25 cellular contexts compared by ENCODE assay signal in the genomic region with DNA sequence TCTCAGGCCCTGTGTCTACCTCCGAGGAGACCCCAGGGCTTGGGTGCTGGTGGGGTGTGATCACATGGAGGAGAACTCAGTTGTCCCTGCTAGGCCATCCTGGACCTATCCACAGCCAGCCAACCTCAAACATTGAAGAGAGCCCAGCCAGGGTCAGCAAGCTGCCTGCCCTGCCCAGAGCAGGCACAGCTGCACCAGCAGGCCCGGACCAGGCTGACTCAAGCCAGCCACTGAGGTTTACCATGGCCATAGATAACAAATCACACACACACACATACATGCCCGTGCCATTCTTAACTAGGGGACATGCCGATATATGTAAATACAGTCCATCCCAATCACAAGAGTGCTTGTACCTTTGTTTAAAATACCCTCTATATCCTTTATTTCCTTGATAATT.
"Had no signal": no experiment of that assay in that cellular context is flagged by ENCODE, and none has a peak within 500 bp of the region (broad histone marks: within the 10 kb centered on the region; RNA-seq: fewer than 3 reads in every experiment).

No MANE protein-coding gene starts in this region.

- H3K4me3 ChIP-seq: gastrocnemius medialis, mucosa of descending colon, pancreas, right atrium auricular region, sigmoid colon, thoracic aorta, tibial nerve, upper lobe of right lung, uterus had no signal

- H3K27me3 ChIP-seq: gastrocnemius medialis, pancreas, right atrium auricular region, tibial nerve, upper lobe of right lung, uterus had no signal

- H3K27ac ChIP-seq: epithelial cell of prostate, pancreas, right atrium auricular region, sigmoid colon, thoracic aorta, tibial nerve, upper lobe of right lung, uterus had no signal

- H3K36me3 Mint-ChIP-seq: mesothelial cell of epicardium; naive thymus-derived CD8-positive, alpha-beta T cell; stimulated activated naive B cell treated with anti-CD40 and anti-IgM and Interleukin-4, amounts not matched to agents 10 μg/mL and 1 μg/mL and 100 μg/mL, for 72 hours had no signal

- DNase-seq: cortex of kidney; effector CD4-positive, alpha-beta T cell; foreskin fibroblast; gastrocnemius medialis; head of caudate nucleus; kidney; mesenchymal stem cell; mucosa of descending colon; naive thymus-derived CD8-positive, alpha-beta T cell; pancreas; sigmoid colon; small intestine; stimulated activated CD4-positive, alpha-beta T cell treated with anti-CD3 and anti-CD28 coated beads, Interleukin-15, amount 100 ng/mL, for 24 hours; stimulated activated CD4-positive, alpha-beta T cell treated with anti-CD3 and anti-CD28 coated beads, Interleukin-2, amount 100 ng/mL, for 48 hours; stimulated activated naive B cell treated with anti-CD40 and anti-IgM and Interleukin-4, amounts not matched to agents 10 μg/mL and 1 μg/mL and 100 μg/mL, for 72 hours; upper lobe of right lung; uterus had no signal

- H3K4me3 Mint-ChIP-seq: mesothelial cell of epicardium; naive thymus-derived CD8-positive, alpha-beta T cell; stimulated activated naive B cell treated with anti-CD40 and anti-IgM and Interleukin-4, amounts not matched to agents 10 μg/mL and 1 μg/mL and 100 μg/mL, for 72 hours; stimulated activated naive CD8-positive, alpha-beta T cell treated with anti-CD3 and anti-CD28 coated beads, Interleukin-15, Interleukin-2, amounts not matched to agents 100 ng/mL and 50 ng/mL, for 24 hours had no signal

- H3K9me3 Mint-ChIP-seq: mesothelial cell of epicardium; naive thymus-derived CD8-positive, alpha-beta T cell; stimulated activated naive B cell treated with anti-CD40 and anti-IgM and Interleukin-4, amounts not matched to agents 10 μg/mL and 1 μg/mL and 100 μg/mL, for 72 hours; stimulated activated naive CD8-positive, alpha-beta T cell treated with anti-CD3 and anti-CD28 coated beads, Interleukin-15, Interleukin-2, amounts not matched to agents 100 ng/mL and 50 ng/mL, for 24 hours had no signal

- H3K36me3 ChIP-seq: gastrocnemius medialis, pancreas, right atrium auricular region, sigmoid colon, thoracic aorta, tibial nerve, upper lobe of right lung, uterus had no signal

- ATAC-seq: esophagus mucosa; gastrocnemius medialis; left lobe of liver; mucosa of descending colon; naive thymus-derived CD8-positive, alpha-beta T cell; pancreas; stimulated activated naive B cell treated with anti-CD40 and anti-IgM and Interleukin-4, amounts not matched to agents 10 μg/mL and 1 μg/mL and 100 μg/mL, for 72 hours; upper lobe of right lung had no signal

- H3K27ac Mint-ChIP-seq: mesothelial cell of epicardium; naive thymus-derived CD8-positive, alpha-beta T cell; stimulated activated naive B cell treated with anti-CD40 and anti-IgM and Interleukin-4, amounts not matched to agents 10 μg/mL and 1 μg/mL and 100 μg/mL, for 72 hours; stimulated activated naive CD8-positive, alpha-beta T cell treated with anti-CD3 and anti-CD28 coated beads, Interleukin-15, Interleukin-2, amounts not matched to agents 100 ng/mL and 50 ng/mL, for 24 hours had no signal
